Comparison of ENCODE assay signal across 8 cellular contexts in genomic region chrX:276588-277171, GRCh38. TPM values are rescaled to one million over a fixed set of nuclear protein-coding genes. Genes with fewer than 3 reads are reported as not detected.
DNase-seq lines count a peak whose midpoint lies in the region; ATAC-seq, FAIRE-seq and TF ChIP-seq lines count a peak whose summit lies in the region.

No MANE protein-coding gene starts in this region.

- no peaks in the 10 kb centered on the region for H3K36me3 ChIP-seq in pancreas

- H3K27ac ChIP-seq in pancreas: no peak overlapping the region

- WGBS in pancreas, 2 donors: 1 to 3% methylated on average over 45 to 47 of the region's 47 CpGs

- intact Hi-C loops in pancreas (cut with DNase I): no loop called here

- no peak for FAIRE-seq in pancreas (lab: Jason Lieb, UNC)

- DNase-seq in activated CD4-positive, alpha-beta T cell treated with anti-CD3 and anti-CD28 coated beads, Interleukin-2, amount 50 U/mL, for 48 hours: peak; percentile 25 to 43
- DNase-seq in foreskin fibroblast (peak; percentile 80 to 91), pancreas (peak; percentile 38 to 84 (median 58)), midbrain (lab: John Stamatoyannopoulos, UW) (no peak)

- ATAC-seq in GM18517 (IDR thresholded peaks at IDR 0.05; ENCODE audit: unreplicated experiment): peak; percentile 38
- peak; percentile 31 for ATAC-seq in HG03045 (IDR thresholded peaks at IDR 0.05; ENCODE audit: unreplicated experiment)
- peak; percentile 65 to 78 (median 70) for ATAC-seq in pancreas
- ATAC-seq in GM19467 (IDR thresholded peaks at IDR 0.05; ENCODE audit: unreplicated experiment): no peak
- ATAC-seq in HG03108 (IDR thresholded peaks at IDR 0.05; ENCODE audit: unreplicated experiment): no peak

- H3K4me3 ChIP-seq in foreskin fibroblast (ENCODE audit: low read depth in 1 of 2, low read length in 2 of 2): peak overlapping the region; percentile 73 to 77
- peak overlapping the region; percentile 18 to 69 (median 43) for H3K4me3 ChIP-seq in pancreas

- H3K4me1 ChIP-seq in pancreas: no peaks in the 10 kb centered on the region

- TF ChIP-seq CTCF in foreskin fibroblast (IDR thresholded peaks at IDR 0.05; ENCODE audit: low read depth, low read length): no peak
- no peak for TF ChIP-seq CTCF in pancreas (IDR thresholded peaks at IDR 0.05)

- H3K9me3 ChIP-seq in pancreas: no peaks in the 10 kb centered on the region

- H3K27me3 ChIP-seq in pancreas: no peaks in the 10 kb centered on the region

RNA-seq across cellular contexts. Expression of gene PLCXD1, which starts 4.5 kb away (rescaled TPM):
- total RNA-seq in pancreas: 1 to 10 TPM; 3.5 to 6.6 (median 5.7) TPM
- 10 to 100 TPM in 1 of 2 donors, 1 to 10 TPM in 1; 7.9 to 17.8 TPM for polyA plus RNA-seq in pancreas

RNA-seq across cellular contexts. Expression of gene GTPBP6, which starts 41.9 kb away (rescaled TPM):
- 10 to 100 TPM; 20.3 to 40.5 (median 29.7) TPM for total RNA-seq in pancreas
- 10 to 100 TPM; 43.0 to 57.8 TPM for polyA plus RNA-seq in pancreas

Comparison
In these comparisons a context has a peak if more than half of its experiments do, and no peak if none do; other contexts are left out.
1. ATAC-seq: peak in GM18517 (single experiment), HG03045 (single experiment) and pancreas (4 of 4); none in GM19467 (single experiment) and HG03108 (single experiment).